ENCODE assay signal across 33 cellular contexts in genomic region chr1:187725216-187725615, GRCh38.
"Had no signal": no experiment of that assay in that cellular context is flagged by ENCODE, and none has a peak within 500 bp of the region (broad histone marks: within the 10 kb centered on the region; RNA-seq: fewer than 3 reads in every experiment).

No MANE protein-coding gene starts in this region.

- H3K36me3 ChIP-seq: adrenal gland, colonic mucosa, esophagus squamous epithelium, gastroesophageal sphincter, WERI-Rb-1 had no signal

- H3K4me3 ChIP-seq: adrenal gland, body of pancreas, colonic mucosa, esophagus squamous epithelium, gastroesophageal sphincter had no signal

- H3K27ac ChIP-seq: adrenal gland, body of pancreas, colonic mucosa, epithelial cell of prostate, esophagus squamous epithelium, gastroesophageal sphincter, WERI-Rb-1 had no signal

- DNase-seq: activated B cell treated with CpG ODN at 0.5 μM for 24 hours; activated CD4-positive, alpha-beta memory T cell treated with anti-CD3 and anti-CD28 coated beads for 36 hours; activated CD4-positive, alpha-beta T cell treated with anti-CD3 and anti-CD28 coated beads for 48 hours; activated CD4-positive, alpha-beta T cell treated with anti-CD3 and anti-CD28 coated beads, Interleukin-2, amount 50 U/mL, for 1 hour; activated CD8-positive, alpha-beta memory T cell treated with anti-CD3 and anti-CD28 coated beads, Interleukin-2, amount 10 ng/mL, durations not matched to agents 7 days and 5 days; activated CD8-positive, alpha-beta memory T cell treated with anti-CD3 and anti-CD28 coated beads, Interleukin-2, amount 50 U/mL, for 4 hours; activated CD8-positive, alpha-beta T cell treated with anti-CD3 and anti-CD28 coated beads, Interleukin-2, amount 10 ng/mL, durations not matched to agents 7 days and 5 days; activated effector memory CD4-positive, alpha-beta T cell treated with anti-CD3 and anti-CD28 coated beads, Interleukin-2, amount 50 U/mL, for 16 hours; activated naive CD4-positive, alpha-beta T cell treated with anti-CD3 and anti-CD28 coated beads for 36 hours; activated naive CD8-positive, alpha-beta T cell treated with anti-CD3 and anti-CD28 coated beads for 36 hours; activated naive CD8-positive, alpha-beta T cell treated with anti-CD3 and anti-CD28 coated beads, Interleukin-2, amount 50 U/mL, for 24 hours; activated T-cell treated with anti-CD3 and anti-CD28 coated beads, Interleukin-2, amount 50 U/mL, for 1 hour; activated T-cell treated with anti-CD3 and anti-CD28 coated beads, Interleukin-2, amount 50 U/mL, for 48 hours; adrenal gland; amygdala; aorta; body of pancreas; central memory CD4-positive, alpha-beta T cell; cerebellar nuclear complex; colonic mucosa; effector CD8-positive, alpha-beta T cell; esophagus squamous epithelium; foreskin melanocyte; head of caudate nucleus; T-helper 1 cell; T-helper 17 cell; T1000; WERI-Rb-1 had no signal

- FAIRE-seq: endometrium, endothelial cell of umbilical vein had no signal

- H3K27me3 ChIP-seq: adrenal gland, body of pancreas, colonic mucosa, esophagus squamous epithelium, gastroesophageal sphincter had no signal

- H3K9me3 ChIP-seq: colonic mucosa, esophagus squamous epithelium, gastroesophageal sphincter had no signal

- ATAC-seq: activated CD4-positive, CD25-positive, alpha-beta regulatory T cell treated with anti-CD3 and anti-CD28 coated beads, Interleukin-2, amount 50 U/mL, for 24 hours; activated CD8-positive, alpha-beta memory T cell treated with anti-CD3 and anti-CD28 coated beads, Interleukin-2, amount 10 ng/mL, durations not matched to agents 7 days and 5 days; activated CD8-positive, alpha-beta T cell treated with anti-CD3 and anti-CD28 coated beads, Interleukin-2, amount 10 ng/mL, durations not matched to agents 7 days and 5 days; activated naive CD8-positive, alpha-beta T cell treated with anti-CD3 and anti-CD28 coated beads, Interleukin-2, amount 50 U/mL, for 24 hours; body of pancreas; gastroesophageal sphincter; T-helper 17 cell had no signal

- H3K4me1 ChIP-seq: adrenal gland, body of pancreas, colonic mucosa, esophagus squamous epithelium, gastroesophageal sphincter had no signal
